ENCODE assay signal across 8 cellular contexts in genomic region chr19:24033308-24033961, GRCh38. TPM values are rescaled to one million over a fixed set of nuclear protein-coding genes. Genes with fewer than 3 reads are reported as not detected.
DNase-seq lines count a peak whose midpoint lies in the region; ATAC-seq lines count a peak whose summit lies in the region.

No MANE protein-coding gene starts in this region.

- in situ Hi-C loops in ACHN (cut with HindIII; ENCODE audit: low pct_ligation_motif_present, low pct_unique_long_range_greater_than_20kb, low sequenced_read_pairs): no loop called here

- peak; percentile 97 for ATAC-seq in GM18868 (IDR thresholded peaks at IDR 0.05; ENCODE audit: unreplicated experiment)
- ATAC-seq in HG03103 (IDR thresholded peaks at IDR 0.05; ENCODE audit: low read depth, unreplicated experiment): peak; percentile 95

- DNase-seq in ACHN: peak; percentile 88
- DNase-seq in NCI-H2227 (lab: John Stamatoyannopoulos, UW; ENCODE audit: unreplicated experiment): peak; percentile 88
- DNase-seq in activated CD4-positive, alpha-beta T cell treated with anti-CD3 and anti-CD28 coated beads for 1 hour: peak; percentile 70
- peak; percentile 95 for DNase-seq in cerebellum (ENCODE audit: low spot score)
- DNase-seq in kidney glomerular epithelial cell (lab: John Stamatoyannopoulos, UW): peak; percentile 76
- DNase-seq in stimulated activated CD4-positive, alpha-beta T cell treated with anti-CD3 and anti-CD28 coated beads, Interleukin-15, amount 100 ng/mL, for 48 hours (ENCODE audit: low read depth in 2 of 2): peak; percentile 59 to 78

RNA-seq across cellular contexts. Expression of gene ZNF254, which starts 53.6 kb away (rescaled TPM):
- total RNA-seq in cerebellum: 101 TPM

Comparison
In these comparisons a context has a peak if more than half of its experiments do, and no peak if none do; other contexts are left out.
1. Peak in every context shown above with its lines: DNase-seq and ATAC-seq.